ENCODE assay signal across 14 cellular contexts in the genomic region with DNA sequence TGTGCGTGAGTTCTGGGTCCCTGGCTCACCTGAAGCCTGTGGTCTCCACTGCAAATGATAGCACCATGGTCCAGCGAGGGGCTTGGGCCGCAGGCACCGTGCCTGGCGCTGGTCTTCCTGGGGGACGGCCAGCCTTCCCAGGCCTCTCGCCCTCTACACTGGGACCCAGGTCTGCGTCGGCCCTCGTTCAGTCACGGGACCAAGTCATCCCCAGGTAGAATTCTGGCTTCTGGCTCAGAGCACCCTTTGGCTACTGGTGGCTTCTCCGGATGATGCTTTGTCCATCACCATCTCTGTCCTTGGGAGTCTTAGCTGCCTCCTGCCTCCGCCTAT. TPM values are rescaled to one million over a fixed set of nuclear protein-coding genes. Genes with fewer than 3 reads are reported as not detected.
DNase-seq lines count a peak whose midpoint lies in the region; ATAC-seq and TF ChIP-seq lines count a peak whose summit lies in the region.
"Had no signal": no experiment of that assay in that cellular context is flagged by ENCODE, and none has a peak within 500 bp of the region (broad histone marks: within the 10 kb centered on the region; RNA-seq: fewer than 3 reads in every experiment).

No MANE protein-coding gene starts in this region.

- in situ Hi-C loops in KBM-7 (cut with MboI; ENCODE audit: low pct_unique_long_range_greater_than_20kb, low sequenced_read_pairs): no loop called here

- TF ChIP-seq CTCF in C4-2B (conservative IDR thresholded peaks at IDR 0.05): no peak
- TF ChIP-seq CTCF in stomach (IDR thresholded peaks at IDR 0.05): no peak

- H3K9me3 ChIP-seq in BLaER1 (no peaks in the 10 kb centered on the region), stomach (no peaks in the 10 kb centered on the region)
- H3K9me3 ChIP-seq: HAP-1 had no signal

- no peak for DNase-seq in stomach
- DNase-seq in KBM-7: no peak
- DNase-seq: CD4-positive, alpha-beta T cell; CD8-positive, alpha-beta memory T cell; DMS53; DMS79 treated with DMSO at 0.1 percent for 48 hours; GF-D8; GOT3; HFFc6 had no signal

- H3K4me2 ChIP-seq in BLaER1: no peak overlapping the region

- H3K36me3 ChIP-seq in BLaER1 (peaks cover 100% of the 10 kb centered on the region), stomach (peaks cover 36 to 95% (median 91%) of the 10 kb centered on the region in 4 donors)

- peaks cover 52% of the 10 kb centered on the region for H4K20me1 ChIP-seq in BLaER1

- H3K27me3 ChIP-seq in BLaER1: no peaks in the 10 kb centered on the region
- no peaks in the 10 kb centered on the region for H3K27me3 ChIP-seq in stomach

- H3K27ac ChIP-seq in BLaER1 (0 out of 2 replicates have a peak overlapping the region, but pooled peaks have one; percentile 15), C4-2B (peak overlapping the region; percentile 89), cingulate gyrus (ENCODE audit: low read depth, low read length) (peak overlapping the region; percentile 44), stomach (peak overlapping the region; percentile 30 to 59 (median 38))

- H3K4me3 ChIP-seq in BLaER1 (no peak overlapping the region), stomach (no peak overlapping the region)
- H3K4me3 ChIP-seq: HAP-1 had no signal

- ATAC-seq in GM21825 (IDR thresholded peaks at IDR 0.05; ENCODE audit: unreplicated experiment): no peak

- H3K4me1 ChIP-seq in BLaER1 (no peaks in the 10 kb centered on the region), stomach (peaks cover 11 to 37% (median 22%) of the 10 kb centered on the region in 4 donors)
- H3K4me1 ChIP-seq: HAP-1 had no signal

- 78 to 85% (median 84%) methylated on average over 13 of the region's 13 CpGs for WGBS in stomach, 5 donors

- intact Hi-C loops in stomach (cut with DNase I; ENCODE audit: low total_unique reads): no loop called here

- H3K9ac ChIP-seq in BLaER1: no peak overlapping the region

- TF ChIP-seq POLR2A in stomach (IDR thresholded peaks at IDR 0.05): no peak

- TF ChIP-seq EP300 in stomach (IDR thresholded peaks at IDR 0.05): no peak

RNA-seq across cellular contexts. Expression of gene CRAMP1, which starts 20.4 kb away (rescaled TPM):
- total RNA-seq in stomach: 10 to 100 TPM in 4 of 5 donors, 1 to 10 TPM in 1; 9.9 to 28.1 (median 14.6) TPM
- 1 to 10 TPM; 3.4 to 4.6 (median 4.6) TPM for polyA plus RNA-seq in stomach

RNA-seq across cellular contexts. Expression of gene IFT140, which starts 20.7 kb away (rescaled TPM):
- 10 to 100 TPM in 3 of 5 donors, 1 to 10 TPM in 2; 4.7 to 19.7 (median 17.4) TPM for total RNA-seq in stomach
- 1 to 10 TPM; 5.8 to 8.5 (median 8.0) TPM for polyA plus RNA-seq in stomach

RNA-seq across cellular contexts. Expression of gene JPT2, which starts 45.5 kb away (rescaled TPM):
- total RNA-seq in stomach: 100 to 1,000 TPM in 1 of 5 donors, 10 to 100 TPM in 4; 13.4 to 118 (median 49.3) TPM
- 10 to 100 TPM; 24.3 to 34.4 (median 24.4) TPM for polyA plus RNA-seq in stomach

Comparison
In these comparisons a context has a peak if more than half of its experiments do, and no peak if none do; other contexts are left out.
1. H3K27ac ChIP-seq: peak in every context shown above with its lines; median percentile 89 in C4-2B; 44 in cingulate gyrus; 38 in stomach; 15 in BLaER1.